ENCODE assay signal across 8 cellular contexts in genomic region chr21:15064576-15065380, GRCh38. TPM values are rescaled to one million over a fixed set of nuclear protein-coding genes. Genes with fewer than 3 reads are reported as not detected.
DNase-seq lines count a peak whose midpoint lies in the region; ATAC-seq and TF ChIP-seq lines count a peak whose summit lies in the region.

Gene NRIP1, minus strand, starts transcription at chr21:15065000. Its CDS starts 96,808 bp downstream, at chr21:14968192.

- peak in 1 of 2 donors; percentile 90 for TF ChIP-seq EP300 in tibial nerve (IDR thresholded peaks at IDR 0.05)

- no peaks in the 10 kb centered on the region for H3K27me3 ChIP-seq in DND-41 (ENCODE audit: insufficient read depth, low read length, poor library complexity)
- H3K27me3 ChIP-seq in adrenal gland, result no peaks in the 10 kb centered on the region
- H3K27me3 ChIP-seq in tibial nerve, result no peaks in the 10 kb centered on the region

- H3K27ac Mint-ChIP-seq in T-cell, result peak within 1 kb of the TSS; percentile 93 to 97

- H3K27me3 Mint-ChIP-seq in T-cell, result peaks cover 0 to 10% of the 10 kb centered on the region in 2 donors

- WGBS in adrenal gland, 4 donors, result 0% methylated on average over 8 to 115 of the region's 115 CpGs
- WGBS in tibial nerve, 2 donors, result 0% methylated on average over 29 to 81 of the region's 115 CpGs

- ATAC-seq in DND-41 (ENCODE audit: insufficient read depth, low read depth), result peak; percentile 76
- ATAC-seq in GM21825 (IDR thresholded peaks at IDR 0.05; ENCODE audit: unreplicated experiment), result peak; percentile 68
- ATAC-seq in T-cell (replicated peaks in 1 of 4), result peak; percentile 82 to 87 (median 84)

- peaks cover 29% of the 10 kb centered on the region; the same call in 1 of the 2 replicates for H4K20me1 ChIP-seq in DND-41 (ENCODE audit: insufficient read depth, low read length)

- peak within 1 kb of the TSS; percentile 86 for H2AFZ ChIP-seq in DND-41 (ENCODE audit: low read depth, low read length)

- H3K4me3 Mint-ChIP-seq in T-cell, result peak within 1 kb of the TSS; percentile 92 to 99 (median 96)

- H3K4me3 ChIP-seq in DND-41 (ENCODE audit: low read depth in 1 of 2, low read length in 2 of 2) (peak within 1 kb of the TSS; percentile 44 to 85), adrenal gland (peak within 1 kb of the TSS; percentile 50 to 96 (median 91)), tibial nerve (peak within 1 kb of the TSS; percentile 88 to 97 (median 96))

- peak; percentile 90 to 95 for TF ChIP-seq POLR2A in adrenal gland (IDR thresholded peaks at IDR 0.05)
- TF ChIP-seq POLR2A in tibial nerve (IDR thresholded peaks at IDR 0.05), result peak; percentile 89 to 93

- peak within 1 kb of the TSS; percentile 95 for H3K9ac ChIP-seq in DND-41 (ENCODE audit: low read depth, low read length)

- H3K9me3 Mint-ChIP-seq in T-cell, result no peaks in the 10 kb centered on the region

- no peaks in the 10 kb centered on the region for H3K36me3 Mint-ChIP-seq in T-cell

- H3K9me3 ChIP-seq in DND-41 (ENCODE audit: insufficient read depth, low read length, severe bottlenecking) (no peaks in the 10 kb centered on the region), adrenal gland (replicated peaks in 1 of 3) (no peaks in the 10 kb centered on the region), tibial nerve (no peaks in the 10 kb centered on the region)

- POLR2A ChIA-PET in T-cell (lab: Charles Lee), result interaction anchor here (0.5 to 1.0 kb wide), 3 partner anchors 423 to 681 kb away, joined by 3 to 6 read pairs (median 3); no protein-coding TSS in a partner anchor

- intact Hi-C loops in adrenal gland (cut with DNase I) (loop anchor here (5.0 to 10.0 kb wide), 4 partner anchors 62 to 418 kb away; no protein-coding TSS in a partner anchor), cardiac septum (cut with DNase I) (loop anchor here (5.0 to 10.0 kb wide), 3 partner anchors 160 to 418 kb away; no protein-coding TSS in a partner anchor)

- H3K79me2 ChIP-seq in DND-41 (ENCODE audit: insufficient read depth, low read length), result peaks cover 59% of the 10 kb centered on the region

- peak within 1 kb of the TSS; percentile 86 for H3K4me2 ChIP-seq in DND-41 (ENCODE audit: insufficient read depth, low read length)

- CTCF ChIA-PET in T-cell (lab: Charles Lee), result interaction anchor here (0.6 to 1.3 kb wide), 6 partner anchors 11 to 667 kb away, joined by 3 to 6 read pairs (median 4); no protein-coding TSS in a partner anchor

- peaks cover 46% of the 10 kb centered on the region for H3K4me1 ChIP-seq in DND-41 (ENCODE audit: insufficient read depth, low read length)
- H3K4me1 ChIP-seq in adrenal gland (replicated peaks in 1 of 2), result peaks cover 21 to 41% of the 10 kb centered on the region in 2 donors
- H3K4me1 ChIP-seq in tibial nerve, result peaks cover 0 to 41% (median 24%) of the 10 kb centered on the region in 4 donors

- no peaks in the 10 kb centered on the region for H3K36me3 ChIP-seq in DND-41 (ENCODE audit: insufficient read depth, low read length)
- no peaks in the 10 kb centered on the region for H3K36me3 ChIP-seq in adrenal gland (replicated peaks in 1 of 2)
- no peaks in the 10 kb centered on the region for H3K36me3 ChIP-seq in tibial nerve

- DNase-seq in DND-41 (peak; percentile 85), LHCN-M2 (ENCODE audit: low read depth) (peak; percentile 90), T-cell (peak; percentile 68 to 89 (median 82)), adrenal gland (peak; percentile 92 to 96 (median 94)), cardiac septum (ENCODE audit: low spot score) (peak; percentile 96), pons (ENCODE audit: low spot score) (peak; percentile 87), tibial nerve (ENCODE audit: low spot score in 2 of 2) (peak; percentile 76 to 78)

- peak within 1 kb of the TSS; percentile 92 for H3K27ac ChIP-seq in DND-41 (ENCODE audit: low read length)
- H3K27ac ChIP-seq in adrenal gland, result peak within 1 kb of the TSS; percentile 92 to 99 (median 96)
- peak within 1 kb of the TSS; percentile 91 to 99 (median 98) for H3K27ac ChIP-seq in tibial nerve

- TF ChIP-seq CTCF in DND-41 (IDR thresholded peaks at IDR 0.05; ENCODE audit: borderline replicate concordance, extremely low read depth, low read length, poor library complexity, severe bottlenecking) (no peak), adrenal gland (IDR thresholded peaks at IDR 0.05) (peak in 1 of 6 experiments; percentile 25), tibial nerve (IDR thresholded peaks at IDR 0.05) (peak in 2 of 5 experiments; percentile 16 to 19)

- peaks cover 41 to 53% (median 48%) of the 10 kb centered on the region in 3 donors for H3K4me1 Mint-ChIP-seq in T-cell

RNA-seq across cellular contexts. Expression of gene NRIP1, which starts in this region (rescaled TPM):
- total RNA-seq in LHCN-M2 (2014; rRNA removed), result 18.8 and 25.7 TPM in 2 replicates
- polyA plus RNA-seq in LHCN-M2 (2012), result 2.9 TPM
- 10 to 100 TPM; 19.5 to 35.8 (median 26.5) TPM for total RNA-seq in T-cell
- 10 to 100 TPM; 27.4 to 75.8 (median 50.0) TPM for total RNA-seq in adrenal gland
- polyA plus RNA-seq in adrenal gland, result 10 to 100 TPM in 1 of 3 donors, 1 to 10 TPM in 2; 8.0 to 31.4 (median 8.6) TPM
- 16.7 TPM for total RNA-seq in cardiac septum
- 10 to 100 TPM; 31.0 to 33.0 (median 32.2) TPM for total RNA-seq in tibial nerve

Comparison
In these comparisons a context has a peak if more than half of its experiments do, and no peak if none do; other contexts are left out.
1. Peak in every context shown above with its lines: DNase-seq, ATAC-seq, H3K4me3 ChIP-seq and H3K27ac ChIP-seq.